Comparison of ENCODE assay signal across 10 cellular contexts in the genomic region with DNA sequence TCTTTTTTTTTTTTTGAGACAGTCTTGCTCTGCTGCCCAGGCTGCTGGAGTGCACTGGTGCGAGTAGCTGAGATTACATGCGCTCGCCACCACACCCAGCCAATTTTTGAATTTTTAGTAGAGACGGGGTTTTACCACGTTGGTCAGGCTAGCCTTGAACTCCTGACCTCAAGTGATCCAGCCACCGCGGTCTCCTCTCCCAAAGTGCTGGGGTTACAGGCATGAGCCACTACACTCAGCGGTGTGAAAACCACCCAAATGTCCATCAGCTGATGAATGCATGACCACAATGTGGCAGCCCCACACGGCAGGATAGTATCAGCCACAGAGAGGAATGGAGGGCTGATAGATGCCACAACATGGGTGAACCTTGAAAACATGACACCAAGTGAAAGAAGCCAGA. TPM values are rescaled to one million over a fixed set of nuclear protein-coding genes. Genes with fewer than 3 reads are reported as not detected.
DNase-seq lines count a peak whose midpoint lies in the region; ATAC-seq, FAIRE-seq and TF ChIP-seq lines count a peak whose summit lies in the region.
"Had no signal": no experiment of that assay in that cellular context is flagged by ENCODE, and none has a peak within 500 bp of the region (broad histone marks: within the 10 kb centered on the region; RNA-seq: fewer than 3 reads in every experiment).

No MANE protein-coding gene starts in this region.

- peak overlapping the region; percentile 92 for H3K9ac ChIP-seq in Loucy (ENCODE audit: low read depth, low read length, poor library complexity, severe bottlenecking)

- CTCF ChIA-PET in CD8-positive, alpha-beta memory T cell (lab: Charles Lee) = interaction anchor here (0.9 to 1.4 kb wide), 3 partner anchors 11 to 67 kb away, joined by 3 to 6 read pairs (median 3); no protein-coding TSS in a partner anchor

- H4K20me1 ChIP-seq in Loucy (ENCODE audit: insufficient read depth, low read length, poor library complexity, severe bottlenecking) (peaks cover 30% of the 10 kb centered on the region), hepatocyte (ENCODE audit: insufficient read depth, poor library complexity, severe bottlenecking) (no peaks in the 10 kb centered on the region)

- peak overlapping the region; percentile 91 for H3K4me2 ChIP-seq in Loucy (ENCODE audit: low read depth, low read length, poor library complexity, severe bottlenecking)
- no peak overlapping the region for H3K4me2 ChIP-seq in hepatocyte

- no peaks in the 10 kb centered on the region for H3K9me3 ChIP-seq in CD8-positive, alpha-beta memory T cell (ENCODE audit: low read length)
- no peaks in the 10 kb centered on the region for H3K9me3 ChIP-seq in Loucy (ENCODE audit: insufficient read depth, low read depth, low read length)
- no peaks in the 10 kb centered on the region for H3K9me3 ChIP-seq in hepatocyte (ENCODE audit: low read depth)

- peaks cover 16% of the 10 kb centered on the region for H3K4me1 ChIP-seq in CD8-positive, alpha-beta memory T cell (ENCODE audit: insufficient read depth, low read length)
- H3K4me1 ChIP-seq in Loucy (ENCODE audit: insufficient read depth, low read length, poor library complexity, severe bottlenecking) (peaks cover 42% of the 10 kb centered on the region), hepatocyte (ENCODE audit: insufficient read depth) (peaks cover 5% of the 10 kb centered on the region)

- no peaks in the 10 kb centered on the region for H3K27me3 ChIP-seq in CD8-positive, alpha-beta memory T cell (ENCODE audit: insufficient read depth, low read length, poor library complexity, severe bottlenecking)
- H3K27me3 ChIP-seq in Loucy (ENCODE audit: insufficient read depth, low read length, poor library complexity, severe bottlenecking) (no peaks in the 10 kb centered on the region), hepatocyte (peaks cover 52% of the 10 kb centered on the region)

- TF ChIP-seq CTCF in Loucy (conservative IDR thresholded peaks at IDR 0.05; ENCODE audit: low read length) (no peak), hepatocyte (IDR thresholded peaks at IDR 0.05; ENCODE audit: poor library complexity) (no peak)

- H3K36me3 ChIP-seq in CD8-positive, alpha-beta memory T cell (ENCODE audit: insufficient read depth, low read length) = no peaks in the 10 kb centered on the region
- H3K36me3 ChIP-seq in Loucy (ENCODE audit: insufficient read depth, low read length) = peaks cover 20% of the 10 kb centered on the region; the same call in 1 of the 2 replicates
- no peaks in the 10 kb centered on the region for H3K36me3 ChIP-seq in hepatocyte (replicated peaks; ENCODE audit: insufficient read depth, low read depth)

- no peaks in the 10 kb centered on the region for H3K27me3 Mint-ChIP-seq in CD8-positive, alpha-beta memory T cell
- no peaks in the 10 kb centered on the region for H3K27me3 Mint-ChIP-seq in effector memory CD8-positive, alpha-beta T cell

- H3F3A ChIP-seq in Loucy (ENCODE audit: low read depth) = no peaks in the 10 kb centered on the region; the same call in 1 of the 2 replicates

- no peak for FAIRE-seq in HTR-8/SVneo (lab: Jason Lieb, UNC)
- FAIRE-seq: keratinocyte had no signal

- peak; percentile 74 for ATAC-seq in GM19463 (IDR thresholded peaks at IDR 0.05; ENCODE audit: unreplicated experiment)
- ATAC-seq in effector memory CD8-positive, alpha-beta T cell (replicated peaks) = peak; percentile 75
- ATAC-seq in sciatic nerve = no peak

- peaks cover 0 to 19% (median 6%) of the 10 kb centered on the region in 3 donors for H3K36me3 Mint-ChIP-seq in CD8-positive, alpha-beta memory T cell
- H3K36me3 Mint-ChIP-seq in effector memory CD8-positive, alpha-beta T cell (ENCODE audit: insufficient read depth) = peaks cover 17% of the 10 kb centered on the region

- H3K27ac Mint-ChIP-seq in CD8-positive, alpha-beta memory T cell = peak overlapping the region; percentile 48 to 92 (median 76)
- H3K27ac Mint-ChIP-seq in effector memory CD8-positive, alpha-beta T cell = peak overlapping the region; percentile 28 to 79

- H3K4me3 ChIP-seq in CD8-positive, alpha-beta memory T cell (ENCODE audit: low read length) = no peak overlapping the region
- peak overlapping the region; percentile 96 for H3K4me3 ChIP-seq in Loucy (ENCODE audit: low read length, poor library complexity, severe bottlenecking)
- no peak overlapping the region for H3K4me3 ChIP-seq in hepatocyte

- WGBS in hepatocyte (ENCODE audit: low lambda C conversion rate, missing lambda C conversion rate) = 87% methylated on average over 9 of the region's 9 CpGs

- H3K4me1 Mint-ChIP-seq in CD8-positive, alpha-beta memory T cell = peaks cover 21 to 37% (median 28%) of the 10 kb centered on the region in 3 donors
- peaks cover 20 to 23% of the 10 kb centered on the region in 2 donors for H3K4me1 Mint-ChIP-seq in effector memory CD8-positive, alpha-beta T cell (ENCODE audit: low read depth in 2 of 2)

- H3K4me3 Mint-ChIP-seq in CD8-positive, alpha-beta memory T cell = peak overlapping the region; percentile 35 to 96 (median 92)
- peak overlapping the region; percentile 86 to 91 for H3K4me3 Mint-ChIP-seq in effector memory CD8-positive, alpha-beta T cell

- no peak overlapping the region for H3K27ac ChIP-seq in CD8-positive, alpha-beta memory T cell (ENCODE audit: low read depth, low read length)
- no peak overlapping the region for H3K27ac ChIP-seq in hepatocyte

- no peak overlapping the region for H2AFZ ChIP-seq in Loucy (ENCODE audit: low read length)
- H2AFZ ChIP-seq in hepatocyte = no peak overlapping the region

- peak in 2 of 5 donors; percentile 32 to 48 for DNase-seq in CD8-positive, alpha-beta memory T cell
- peak; percentile 25 to 49 (median 45) for DNase-seq in effector memory CD8-positive, alpha-beta T cell
- no peak for DNase-seq in UCSD-AML1 (lab: John Stamatoyannopoulos, UW; ENCODE audit: unreplicated experiment)
- no peak for DNase-seq in hepatocyte (ENCODE audit: low spot score)
- no peak for DNase-seq in HTR-8/SVneo (ENCODE audit: insufficient read length, low spot score)
- DNase-seq in sciatic nerve (ENCODE audit: low spot score) = no peak
- DNase-seq: SHP77 treated with DMSO at 0.1 percent for 48 hours had no signal

- H3K79me2 ChIP-seq in Loucy (ENCODE audit: insufficient read depth, low read length) (peaks cover 49% of the 10 kb centered on the region), hepatocyte (no peaks in the 10 kb centered on the region)

- POLR2A ChIA-PET in CD8-positive, alpha-beta memory T cell (lab: Charles Lee) = interaction anchor here (0.7 kb wide), 1 partner anchor 223 kb away, joined by 17 read pairs; no protein-coding TSS in a partner anchor

- H3K9me2 ChIP-seq in Loucy (replicated peaks; ENCODE audit: low read depth, low read length) = no peaks in the 10 kb centered on the region
- H3K9me2 ChIP-seq in hepatocyte (replicated peaks; ENCODE audit: insufficient read depth) = no peaks in the 10 kb centered on the region

- H3K9me3 Mint-ChIP-seq in CD8-positive, alpha-beta memory T cell = no peaks in the 10 kb centered on the region
- no peaks in the 10 kb centered on the region for H3K9me3 Mint-ChIP-seq in effector memory CD8-positive, alpha-beta T cell

- intact Hi-C loops in sciatic nerve (cut with DNase I) = no loop called here

RNA-seq across cellular contexts. Expression of a gene that starts 2.1 kb away (rescaled TPM):
- total RNA-seq in CD8-positive, alpha-beta memory T cell = 10 to 100 TPM in 1 of 2 experiments, 1 to 10 TPM in 1; 9.8 to 12.0 TPM
- 37.4 TPM for polyA plus RNA-seq in CD8-positive, alpha-beta memory T cell
- total RNA-seq in hepatocyte = 0.36 TPM in 1 of 2 replicates, not detected in the other
- polyA plus RNA-seq in hepatocyte = 0.32 TPM in 1 of 2 replicates, not detected in the other
- 1.8 TPM for total RNA-seq in sciatic nerve

RNA-seq across cellular contexts. Expression of a gene that starts 25.2 kb away (rescaled TPM):
- total RNA-seq in CD8-positive, alpha-beta memory T cell = 100 to 1,000 TPM in 1 of 2 experiments, 10 to 100 TPM in 1; 95.1 to 103 TPM
- polyA plus RNA-seq in CD8-positive, alpha-beta memory T cell = 119 TPM
- total RNA-seq in hepatocyte = 40.9 and 42.7 TPM in 2 replicates
- 117 and 130 TPM in 2 replicates for polyA plus RNA-seq in hepatocyte
- total RNA-seq in sciatic nerve = 18.4 TPM

RNA-seq across cellular contexts. Expression of a gene that starts 25.5 kb away (rescaled TPM):
- total RNA-seq in CD8-positive, alpha-beta memory T cell = 10 to 100 TPM; 23.4 to 26.0 TPM
- 38.9 TPM for polyA plus RNA-seq in CD8-positive, alpha-beta memory T cell
- total RNA-seq in hepatocyte = 208 and 218 TPM in 2 replicates
- 357 and 387 TPM in 2 replicates for polyA plus RNA-seq in hepatocyte
- 168 TPM for total RNA-seq in sciatic nerve

RNA-seq across cellular contexts. Expression of a gene that starts 29.9 kb away (rescaled TPM):
- total RNA-seq in CD8-positive, alpha-beta memory T cell = 10 to 100 TPM; 16.0 to 16.6 TPM
- 0.09 TPM for polyA plus RNA-seq in CD8-positive, alpha-beta memory T cell
- total RNA-seq in hepatocyte (1.3 and 1.5 TPM in 2 replicates), sciatic nerve (0.36 TPM)
- 0.54 and 1.1 TPM in 2 replicates for polyA plus RNA-seq in hepatocyte

RNA-seq across cellular contexts. Expression of a gene that starts 57.3 kb away (rescaled TPM):
- total RNA-seq in CD8-positive, alpha-beta memory T cell = 10 to 100 TPM; 33.3 to 35.5 TPM
- polyA plus RNA-seq in CD8-positive, alpha-beta memory T cell = 7.7 TPM
- total RNA-seq in hepatocyte (28.1 and 28.7 TPM in 2 replicates), sciatic nerve (15.7 TPM)
- polyA plus RNA-seq in hepatocyte = 23.7 and 26.0 TPM in 2 replicates

Comparison
In these comparisons a context has a peak if more than half of its experiments do, and no peak if none do; other contexts are left out.
1. DNase-seq: peak in effector memory CD8-positive, alpha-beta T cell (3 of 3); none in UCSD-AML1 (single experiment), hepatocyte (single experiment), HTR-8/SVneo (single experiment) and sciatic nerve (single experiment).